ENCODE assay signal across 26 cellular contexts in genomic region chr9:114822708-114823107, GRCh38.
"Had no signal": no experiment of that assay in that cellular context is flagged by ENCODE, and none has a peak within 500 bp of the region (broad histone marks: within the 10 kb centered on the region; RNA-seq: fewer than 3 reads in every experiment).

No MANE protein-coding gene starts in this region.

- H3K9me3 Mint-ChIP-seq: immature natural killer cell; mesothelial cell of epicardium; stimulated activated memory B cell treated with anti-CD40 and anti-IgM and Interleukin-4, amounts not matched to agents 10 μg/mL and 1 μg/mL and 100 μg/mL, for 72 hours had no signal

- FAIRE-seq: islet of Langerhans, kidney, urothelium cell line had no signal

- H3K27me3 ChIP-seq: ovary, right atrium auricular region, right lobe of liver, suprapubic skin, tibial artery, upper lobe of right lung had no signal

- ATAC-seq: naive thymus-derived CD4-positive, alpha-beta T cell; natural killer cell treated with Interleukin-12 subunit alpha and Interleukin-12 subunit beta and Interleukin-15 and Interleukin-18, amount 100 ng/mL, for 72 hours; right lobe of liver; stimulated activated memory B cell treated with anti-CD40 and anti-IgM and Interleukin-4, amounts not matched to agents 10 μg/mL and 1 μg/mL and 100 μg/mL, for 72 hours; upper lobe of right lung had no signal

- H3K4me1 Mint-ChIP-seq: immature natural killer cell had no signal

- H3K36me3 Mint-ChIP-seq: immature natural killer cell; mesothelial cell of epicardium; natural killer cell treated with Interleukin-12 subunit alpha and Interleukin-12 subunit beta and Interleukin-15 and Interleukin-18, amount 100 ng/mL, for 72 hours; stimulated activated memory B cell treated with anti-CD40 and anti-IgM and Interleukin-4, amounts not matched to agents 10 μg/mL and 1 μg/mL and 100 μg/mL, for 72 hours had no signal

- H3K4me3 Mint-ChIP-seq: immature natural killer cell; mesothelial cell of epicardium; natural killer cell treated with Interleukin-12 subunit alpha and Interleukin-12 subunit beta and Interleukin-15 and Interleukin-18, amount 100 ng/mL, for 72 hours; stimulated activated memory B cell treated with anti-CD40 and anti-IgM and Interleukin-4, amounts not matched to agents 10 μg/mL and 1 μg/mL and 100 μg/mL, for 72 hours had no signal

- DNase-seq: hypothalamus; immature natural killer cell; kidney; left ventricle myocardium inferior; naive thymus-derived CD4-positive, alpha-beta T cell; ovary; right lobe of liver; stimulated activated CD4-positive, alpha-beta T cell treated with anti-CD3 and anti-CD28 coated beads, Interleukin-1b, Interleukin-23, amount 100 ng/mL, for 48 hours; stimulated activated CD4-positive, alpha-beta T cell treated with anti-CD3 and anti-CD28 coated beads, Interleukin-2, amount 100 ng/mL, for 48 hours; stimulated activated CD4-positive, alpha-beta T cell treated with anti-CD3 and anti-CD28 coated beads, Interleukin-4, amount 100 ng/mL, for 4 hours; stimulated activated CD8-positive, alpha-beta memory T cell treated with anti-CD3 and anti-CD28 coated beads, Interleukin-4, amount 100 ng/mL, for 48 hours; stimulated activated naive CD4-positive, alpha-beta T cell treated with Interleukin-2 at 50 U/mL for 16 hours; tibial artery; trophoblast cell; upper lobe of right lung had no signal

- H3K9me3 ChIP-seq: left ventricle myocardium inferior, ovary, right atrium auricular region, right lobe of liver, suprapubic skin, thoracic aorta, tibial artery, upper lobe of right lung had no signal

- H3K4me1 ChIP-seq: left ventricle myocardium inferior, right atrium auricular region, right lobe of liver, suprapubic skin, tibial artery, upper lobe of right lung had no signal

- H3K27ac ChIP-seq: left ventricle myocardium inferior, ovary, right atrium auricular region, right lobe of liver, suprapubic skin, thoracic aorta, tibial artery, upper lobe of right lung had no signal

- H3K4me3 ChIP-seq: left ventricle myocardium inferior, lung, ovary, right atrium auricular region, right lobe of liver, smooth muscle cell, suprapubic skin, thoracic aorta, tibial artery, upper lobe of right lung had no signal

- H3K27me3 Mint-ChIP-seq: naive thymus-derived CD4-positive, alpha-beta T cell had no signal

- H3K4me2 ChIP-seq: smooth muscle cell had no signal

- H3K27ac Mint-ChIP-seq: immature natural killer cell; mesothelial cell of epicardium; natural killer cell treated with Interleukin-12 subunit alpha and Interleukin-12 subunit beta and Interleukin-15 and Interleukin-18, amount 100 ng/mL, for 72 hours; progenitor cell of endocrine pancreas; stimulated activated memory B cell treated with anti-CD40 and anti-IgM and Interleukin-4, amounts not matched to agents 10 μg/mL and 1 μg/mL and 100 μg/mL, for 72 hours had no signal

- H3K36me3 ChIP-seq: left ventricle myocardium inferior, ovary, right atrium auricular region, right lobe of liver, suprapubic skin, thoracic aorta, tibial artery, upper lobe of right lung had no signal
